ENCODE assay signal across 8 cellular contexts in genomic region chr1:109112652-109113285, GRCh38. TPM values are rescaled to one million over a fixed set of nuclear protein-coding genes. Genes with fewer than 3 reads are reported as not detected.
DNase-seq lines count a peak whose midpoint lies in the region; ATAC-seq, FAIRE-seq and TF ChIP-seq lines count a peak whose summit lies in the region.

No MANE protein-coding gene starts in this region.

- peak overlapping the region; percentile 31 for H3K27ac ChIP-seq in 22Rv1

- peak; percentile 47 for FAIRE-seq in GM18507 (lab: Jason Lieb, UNC)

- ATAC-seq in HG03139 (IDR thresholded peaks at IDR 0.05; ENCODE audit: unreplicated experiment): peak; percentile 52

- peak; percentile 70 for DNase-seq in GM18507 (ENCODE audit: extremely low spot score, insufficient read length, low read depth)
- peak; percentile 97 for DNase-seq in NCI-H345 (lab: John Stamatoyannopoulos, UW)
- DNase-seq in activated CD4-positive, alpha-beta T cell treated with anti-CD3 and anti-CD28 coated beads for 24 hours (ENCODE audit: low read depth in 2 of 2): peak; percentile 87 to 93
- DNase-seq in cerebellum (ENCODE audit: low spot score): peak; percentile 83
- peak; percentile 88 for DNase-seq in kidney glomerular epithelial cell (lab: John Stamatoyannopoulos, UW)
- peak; percentile 79 to 89 for DNase-seq in stimulated activated CD4-positive, alpha-beta T cell treated with anti-CD3 and anti-CD28 coated beads, Interleukin-15, amount 100 ng/mL, for 48 hours (ENCODE audit: low read depth in 2 of 2)

- TF ChIP-seq CTCF in 22Rv1 (IDR thresholded peaks at IDR 0.05): peak; percentile 97

RNA-seq across cellular contexts. Expression of gene ELAPOR1, which starts 1.1 kb away (rescaled TPM):
- total RNA-seq in cerebellum: 6.4 TPM

RNA-seq across cellular contexts. Expression of gene TMEM167B, which starts 22.2 kb away (rescaled TPM):
- 32.3 TPM for total RNA-seq in cerebellum

RNA-seq across cellular contexts. Expression of gene TAF13, which starts 37.0 kb away (rescaled TPM):
- total RNA-seq in cerebellum: 31.0 TPM

Comparison
In these comparisons a context has a peak if more than half of its experiments do, and no peak if none do; other contexts are left out.
1. Peak in every context shown above with its lines: DNase-seq, ATAC-seq and H3K27ac ChIP-seq.